23 cellular contexts compared by ENCODE assay signal in the genomic region with DNA sequence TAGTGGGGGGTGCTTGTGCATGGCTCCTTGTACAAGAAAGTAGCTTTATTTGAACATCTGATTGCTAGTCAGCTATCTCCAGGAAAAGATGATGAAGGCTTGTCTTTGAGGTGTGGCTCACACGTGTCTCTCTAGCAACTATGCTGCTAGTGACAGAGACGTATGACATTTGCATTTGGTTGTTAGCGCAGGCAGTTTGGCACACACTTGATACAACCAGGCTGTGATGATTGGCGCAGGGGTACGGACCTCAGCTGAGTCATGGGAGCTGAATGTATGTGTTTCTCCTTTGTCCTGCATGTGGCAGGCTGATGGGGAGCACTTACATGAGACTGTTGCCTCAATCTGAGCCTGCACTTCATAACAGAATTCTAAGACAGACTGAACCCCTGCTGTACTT. TPM values are rescaled to one million over a fixed set of nuclear protein-coding genes. Genes with fewer than 3 reads are reported as not detected.
DNase-seq lines count a peak whose midpoint lies in the region; ATAC-seq, FAIRE-seq and TF ChIP-seq lines count a peak whose summit lies in the region.
"Had no signal": no experiment of that assay in that cellular context is flagged by ENCODE, and none has a peak within 500 bp of the region (broad histone marks: within the 10 kb centered on the region; RNA-seq: fewer than 3 reads in every experiment).

No MANE protein-coding gene starts in this region.

- H3K36me3 Mint-ChIP-seq in activated T-cell treated with anti-CD3 and anti-CD28 coated beads, Interleukin-2, amount 50 U/mL, for 72 hours (ENCODE audit: insufficient read depth in 2 of 2), result peaks cover 14 to 57% of the 10 kb centered on the region in 2 donors
- peaks cover 61% of the 10 kb centered on the region for H3K36me3 Mint-ChIP-seq in activated T-cell treated with anti-CD3 and anti-CD28 coated beads, Interleukin-2, amount 50 U/mL, for 4 hours (ENCODE audit: insufficient read depth)
- H3K36me3 Mint-ChIP-seq in activated CD4-positive, alpha-beta memory T cell treated with anti-CD3 and anti-CD28 coated beads for 36 hours, result peaks cover 83% of the 10 kb centered on the region
- peaks cover 100% of the 10 kb centered on the region for H3K36me3 Mint-ChIP-seq in stimulated activated effector memory CD8-positive, alpha-beta T cell treated with anti-CD3 and anti-CD28 coated beads, Interleukin-12 subunit alpha, Interleukin-12 subunit beta, amount 100 ng/mL, for 72 hours

- POLR2A ChIA-PET in activated CD4-positive, alpha-beta memory T cell treated with anti-CD3 and anti-CD28 coated beads for 36 hours (lab: Charles Lee), result interaction anchor here (1.4 kb wide), 1 partner anchor 30 kb away, joined by 3 read pairs; a partner anchor contains a TSS

- ATAC-seq in activated T-cell treated with anti-CD3 and anti-CD28 coated beads, Interleukin-2, amount 50 U/mL, for 72 hours (replicated peaks in 1 of 2), result no peak
- no peak for ATAC-seq in activated T-cell treated with anti-CD3 and anti-CD28 coated beads, Interleukin-2, amount 50 U/mL, for 4 hours
- ATAC-seq in stimulated activated effector memory CD8-positive, alpha-beta T cell treated with anti-CD3 and anti-CD28 coated beads, Interleukin-12 subunit alpha, Interleukin-12 subunit beta, amount 100 ng/mL, for 72 hours, result no peak
- ATAC-seq in HG03045 (IDR thresholded peaks at IDR 0.05; ENCODE audit: unreplicated experiment), result no peak
- ATAC-seq: HepG2 had no signal

- TF ChIP-seq POLR2A in H54 (IDR thresholded peaks at IDR 0.05; ENCODE audit: low read depth, low read length), result no peak

- no peaks in the 10 kb centered on the region for H3K27me3 Mint-ChIP-seq in activated T-cell treated with anti-CD3 and anti-CD28 coated beads, Interleukin-2, amount 50 U/mL, for 72 hours (ENCODE audit: low read depth)
- no peaks in the 10 kb centered on the region for H3K27me3 Mint-ChIP-seq in activated T-cell treated with anti-CD3 and anti-CD28 coated beads, Interleukin-2, amount 50 U/mL, for 4 hours (ENCODE audit: low read depth)
- no peaks in the 10 kb centered on the region for H3K27me3 Mint-ChIP-seq in activated CD4-positive, alpha-beta memory T cell treated with anti-CD3 and anti-CD28 coated beads for 36 hours

- peak overlapping the region; percentile 70 for H3K27ac Mint-ChIP-seq in activated T-cell treated with anti-CD3 and anti-CD28 coated beads, Interleukin-2, amount 50 U/mL, for 72 hours
- H3K27ac Mint-ChIP-seq in activated CD4-positive, alpha-beta memory T cell treated with anti-CD3 and anti-CD28 coated beads for 36 hours, result peak overlapping the region; percentile 23
- H3K27ac Mint-ChIP-seq in stimulated activated effector memory CD8-positive, alpha-beta T cell treated with anti-CD3 and anti-CD28 coated beads, Interleukin-12 subunit alpha, Interleukin-12 subunit beta, amount 100 ng/mL, for 72 hours, result peak overlapping the region; percentile 52

- no peaks in the 10 kb centered on the region for H3K9me3 Mint-ChIP-seq in activated T-cell treated with anti-CD3 and anti-CD28 coated beads, Interleukin-2, amount 50 U/mL, for 72 hours
- no peaks in the 10 kb centered on the region for H3K9me3 Mint-ChIP-seq in activated T-cell treated with anti-CD3 and anti-CD28 coated beads, Interleukin-2, amount 50 U/mL, for 4 hours
- no peaks in the 10 kb centered on the region for H3K9me3 Mint-ChIP-seq in activated CD4-positive, alpha-beta memory T cell treated with anti-CD3 and anti-CD28 coated beads for 36 hours
- H3K9me3 Mint-ChIP-seq in stimulated activated effector memory CD8-positive, alpha-beta T cell treated with anti-CD3 and anti-CD28 coated beads, Interleukin-12 subunit alpha, Interleukin-12 subunit beta, amount 100 ng/mL, for 72 hours, result peaks cover 3% of the 10 kb centered on the region

- CTCF ChIA-PET in activated CD4-positive, alpha-beta memory T cell treated with anti-CD3 and anti-CD28 coated beads for 36 hours (lab: Charles Lee), result no interaction called here

- no peak for FAIRE-seq in H54 (lab: Jason Lieb, UNC)
- FAIRE-seq: G401.6, GM12892, H1, HepG2 had no signal

- no peak for DNase-seq in activated T-cell treated with anti-CD3 and anti-CD28 coated beads, Interleukin-2, amount 50 U/mL, for 72 hours
- DNase-seq in activated T-cell treated with anti-CD3 and anti-CD28 coated beads, Interleukin-2, amount 50 U/mL, for 4 hours, result no peak
- DNase-seq in activated CD4-positive, alpha-beta memory T cell treated with anti-CD3 and anti-CD28 coated beads for 36 hours, result no peak
- DNase-seq in head of caudate nucleus (peak in 34 of 42 donors; percentile 12 to 84 (median 38)), H54 (ENCODE audit: insufficient read length, low spot score) (no peak)
- no peak for DNase-seq in stimulated activated effector memory CD8-positive, alpha-beta T cell treated with anti-CD3 and anti-CD28 coated beads, Interleukin-12 subunit alpha, Interleukin-12 subunit beta, amount 100 ng/mL, for 72 hours (ENCODE audit: low spot score in 2 of 2)
- DNase-seq: 8988T, AML-193, KBM-7, MM.1S, NCI-H1092, NCI-H1436, NCI-H1930, NCI-H2227 treated with DMSO at 0.1 percent for 48 hours, NCI-H510A, NCI-H748 treated with DMSO at 0.1 percent for 48 hours, PC-9, SHP77 treated with DMSO at 0.1 percent for 48 hours had no signal

- no peak overlapping the region for H3K4me3 Mint-ChIP-seq in activated T-cell treated with anti-CD3 and anti-CD28 coated beads, Interleukin-2, amount 50 U/mL, for 72 hours
- H3K4me3 Mint-ChIP-seq in activated T-cell treated with anti-CD3 and anti-CD28 coated beads, Interleukin-2, amount 50 U/mL, for 4 hours, result no peak overlapping the region
- no peak overlapping the region for H3K4me3 Mint-ChIP-seq in activated CD4-positive, alpha-beta memory T cell treated with anti-CD3 and anti-CD28 coated beads for 36 hours
- H3K4me3 Mint-ChIP-seq in stimulated activated effector memory CD8-positive, alpha-beta T cell treated with anti-CD3 and anti-CD28 coated beads, Interleukin-12 subunit alpha, Interleukin-12 subunit beta, amount 100 ng/mL, for 72 hours, result no peak overlapping the region

- H3K4me1 Mint-ChIP-seq in activated T-cell treated with anti-CD3 and anti-CD28 coated beads, Interleukin-2, amount 50 U/mL, for 72 hours (ENCODE audit: low read depth), result peaks cover 10% of the 10 kb centered on the region
- H3K4me1 Mint-ChIP-seq in activated T-cell treated with anti-CD3 and anti-CD28 coated beads, Interleukin-2, amount 50 U/mL, for 4 hours (ENCODE audit: low read depth), result peaks cover 12% of the 10 kb centered on the region
- H3K4me1 Mint-ChIP-seq in activated CD4-positive, alpha-beta memory T cell treated with anti-CD3 and anti-CD28 coated beads for 36 hours (ENCODE audit: low read depth), result peaks cover 16% of the 10 kb centered on the region
- peaks cover 14% of the 10 kb centered on the region for H3K4me1 Mint-ChIP-seq in stimulated activated effector memory CD8-positive, alpha-beta T cell treated with anti-CD3 and anti-CD28 coated beads, Interleukin-12 subunit alpha, Interleukin-12 subunit beta, amount 100 ng/mL, for 72 hours

- intact Hi-C loops in activated CD4-positive, alpha-beta memory T cell treated with anti-CD3 and anti-CD28 coated beads for 36 hours (cut with micrococcal nuclease), result no loop called here
- intact Hi-C loops in head of caudate nucleus (cut with DNase I), result no loop called here

RNA-seq across cellular contexts. Expression of a gene that starts 29.6 kb away (rescaled TPM):
- total RNA-seq in activated T-cell treated with anti-CD3 and anti-CD28 coated beads, Interleukin-2, amount 50 U/mL, for 72 hours, result 100 to 1,000 TPM; 155 to 181 TPM
- 100 to 1,000 TPM; 131 to 138 (median 138) TPM for total RNA-seq in activated T-cell treated with anti-CD3 and anti-CD28 coated beads, Interleukin-2, amount 50 U/mL, for 4 hours
- 100 to 1,000 TPM; 172 to 175 TPM for total RNA-seq in activated CD4-positive, alpha-beta memory T cell treated with anti-CD3 and anti-CD28 coated beads for 36 hours

RNA-seq across cellular contexts. Expression of a gene that starts 30.0 kb away (rescaled TPM):
- 10 to 100 TPM; 23.5 to 28.0 TPM for total RNA-seq in activated T-cell treated with anti-CD3 and anti-CD28 coated beads, Interleukin-2, amount 50 U/mL, for 72 hours
- 10 to 100 TPM; 80.3 to 86.3 (median 81.4) TPM for total RNA-seq in activated T-cell treated with anti-CD3 and anti-CD28 coated beads, Interleukin-2, amount 50 U/mL, for 4 hours
- total RNA-seq in activated CD4-positive, alpha-beta memory T cell treated with anti-CD3 and anti-CD28 coated beads for 36 hours, result 10 to 100 TPM; 27.2 to 33.8 TPM

RNA-seq across cellular contexts. Expression of a gene that starts 59.6 kb away (rescaled TPM):
- total RNA-seq in activated T-cell treated with anti-CD3 and anti-CD28 coated beads, Interleukin-2, amount 50 U/mL, for 72 hours, result 100 to 1,000 TPM; 125 to 138 TPM
- 100 to 1,000 TPM; 135 to 166 (median 143) TPM for total RNA-seq in activated T-cell treated with anti-CD3 and anti-CD28 coated beads, Interleukin-2, amount 50 U/mL, for 4 hours
- 100 to 1,000 TPM; 170 to 172 TPM for total RNA-seq in activated CD4-positive, alpha-beta memory T cell treated with anti-CD3 and anti-CD28 coated beads for 36 hours

Comparison
In these comparisons a context has a peak if more than half of its experiments do, and no peak if none do; other contexts are left out.
1. DNase-seq: peak in head of caudate nucleus (34 of 42); none in activated T-cell treated with anti-CD3 and anti-CD28 coated beads, Interleukin-2, amount 50 U/mL, for 72 hours (0 of 2), activated T-cell treated with anti-CD3 and anti-CD28 coated beads, Interleukin-2, amount 50 U/mL, for 4 hours (single experiment), activated CD4-positive, alpha-beta memory T cell treated with anti-CD3 and anti-CD28 coated beads for 36 hours (single experiment), stimulated activated effector memory CD8-positive, alpha-beta T cell treated with anti-CD3 and anti-CD28 coated beads, Interleukin-12 subunit alpha, Interleukin-12 subunit beta, amount 100 ng/mL, for 72 hours (0 of 2) and H54 (single experiment).
2. Peak in every context shown above with its lines, with median percentiles within 50 percentile points of each other: H3K27ac Mint-ChIP-seq.